ENCODE assay signal across 2 cellular contexts in genomic region chr6:39733704-39734103, GRCh38.
TF ChIP-seq lines count a peak whose summit lies in the region.

No MANE protein-coding gene starts in this region.

TF ChIP-seq in GM23338, 12 proteins besides CTCF, POLR2A, EP300 and RAD21:
- TF ChIP-seq STAT1 (IDR thresholded peaks at IDR 0.05; ENCODE audit: unreplicated experiment) = no peak

TF ChIP-seq in H1, 55 proteins besides CTCF, POLR2A, EP300 and RAD21:
- no peak for TF ChIP-seq EGR1 (IDR thresholded peaks at IDR 0.05; ENCODE audit: borderline replicate concordance, low read depth, low read length)
- no peak for TF ChIP-seq KDM1A (IDR thresholded peaks at IDR 0.05; ENCODE audit: borderline replicate concordance, low read length)
- no peak for TF ChIP-seq BRCA1 (IDR thresholded peaks at IDR 0.05; ENCODE audit: low read depth, low read length)
- TF ChIP-seq, protein P1, sequence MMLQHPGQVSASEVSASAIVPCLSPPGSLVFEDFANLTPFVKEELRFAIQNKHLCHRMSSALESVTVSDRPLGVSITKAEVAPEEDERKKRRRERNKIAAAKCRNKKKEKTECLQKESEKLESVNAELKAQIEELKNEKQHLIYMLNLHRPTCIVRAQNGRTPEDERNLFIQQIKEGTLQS (IDR thresholded peaks at IDR 0.05; ENCODE audit: insufficient read depth, low read depth, low read length) = no peak
- TF ChIP-seq GABPA (IDR thresholded peaks at IDR 0.05; ENCODE audit: borderline replicate concordance, insufficient read depth, low read length) = no peak
- no peak for TF ChIP-seq KDM5A (IDR thresholded peaks at IDR 0.05; ENCODE audit: low read length)
- TF ChIP-seq NRF1 (IDR thresholded peaks at IDR 0.05; ENCODE audit: low read depth, low read length) = no peak
- TF ChIP-seq CTBP2 (IDR thresholded peaks at IDR 0.05; ENCODE audit: borderline replicate concordance, insufficient read depth, insufficient read length, low read length) = no peak
- TF ChIP-seq KDM4A (IDR thresholded peaks at IDR 0.05; ENCODE audit: low read depth, low read length, severe bottlenecking) = no peak
- no peak for TF ChIP-seq TAF1 (IDR thresholded peaks at IDR 0.05; ENCODE audit: low read depth, low read length)
- TF ChIP-seq EZH2 (IDR thresholded peaks at IDR 0.05; ENCODE audit: low read depth, low read length, severe bottlenecking) = no peak
- TF ChIP-seq CREB1 (IDR thresholded peaks at IDR 0.05) = no peak
- TF ChIP-seq HDAC2 (IDR thresholded peaks at IDR 0.05; ENCODE audit: borderline replicate concordance in 1 of 2, low read depth in 2 of 2, low read length in 2 of 2) = no peak
- no peak for TF ChIP-seq SUZ12 (IDR thresholded peaks at IDR 0.05; ENCODE audit: low read length)
- TF ChIP-seq POU5F1 (IDR thresholded peaks at IDR 0.05; ENCODE audit: low read depth, low read length) = no peak
TF ChIP-seq in H1: peak in this region for 0.
